ENCODE assay signal across 12 cellular contexts in the genomic region with DNA sequence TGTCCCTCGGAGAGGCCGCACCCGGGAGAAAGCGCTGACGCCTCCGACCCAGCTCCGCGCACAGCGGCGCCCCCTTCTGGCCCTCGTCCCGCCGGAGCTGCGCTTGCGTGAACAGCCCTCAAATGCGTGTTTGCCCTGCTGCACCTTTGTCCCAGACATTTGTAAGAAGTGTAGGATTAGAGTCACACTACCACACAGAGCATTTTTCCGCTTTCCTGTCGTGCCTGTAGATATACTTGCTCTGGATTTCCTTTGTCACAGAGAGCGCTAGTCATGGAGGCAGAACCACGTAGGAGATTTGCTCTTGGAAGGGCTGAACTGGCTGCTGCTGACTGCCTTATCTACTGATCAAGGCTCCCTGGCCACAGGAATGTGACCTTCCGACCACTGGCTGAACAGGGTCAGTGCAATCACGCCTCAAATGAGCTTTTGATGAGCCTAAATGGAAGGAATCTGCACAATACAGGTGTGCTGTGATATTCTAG.
DNase-seq lines count a peak whose midpoint lies in the region; ATAC-seq, FAIRE-seq and TF ChIP-seq lines count a peak whose summit lies in the region.
"Had no signal": no experiment of that assay in that cellular context is flagged by ENCODE, and none has a peak within 500 bp of the region (broad histone marks: within the 10 kb centered on the region; RNA-seq: fewer than 3 reads in every experiment).

No MANE protein-coding gene starts in this region.

- TF ChIP-seq CTCF in A549 (IDR thresholded peaks at IDR 0.05) (peak; percentile 31), GM20000 (IDR thresholded peaks at IDR 0.05; ENCODE audit: extremely low read depth, missing control alignments) (peak; percentile 9)

- CTCF ChIA-PET in A549 (lab: Yijun Ruan, JAX), result interaction anchor here (0.6 to 3.2 kb wide), 15 partner anchors 9 to 917 kb away, joined by 3 to 10 read pairs (median 3); no protein-coding TSS in a partner anchor

- H3K36me3 ChIP-seq in SK-N-MC (ENCODE audit: insufficient read depth, low read length), result no peaks in the 10 kb centered on the region
- H3K36me3 ChIP-seq: tibial nerve had no signal

- H3K4me1 ChIP-seq in A549, result no peaks in the 10 kb centered on the region

- H3K27ac ChIP-seq in A549 (no peak overlapping the region), SK-N-MC (no peak overlapping the region)
- H3K27ac ChIP-seq: tibial nerve had no signal

- DNase-seq in A549 (ENCODE audit: low read depth in 1 of 2, low spot score in 1 of 2) (peak; percentile 10 to 36), GM20000 (ENCODE audit: low spot score) (no peak), SK-N-MC (ENCODE audit: low read depth, low spot score) (no peak), iPS-NIHi11 (ENCODE audit: low spot score) (peak; percentile 79), EL (no peak)
- DNase-seq: activated CD4-positive, alpha-beta T cell treated with anti-CD3 and anti-CD28 coated beads, Interleukin-2, amount 50 U/mL, for 4 hours; IMR-90; stimulated activated CD4-positive, alpha-beta T cell treated with anti-CD3 and anti-CD28 coated beads, Interleukin-1b, Interleukin-23, amount 100 ng/mL, for 48 hours had no signal

- peak overlapping the region; percentile 45 for H3K4me2 ChIP-seq in A549

- H3K4me3 ChIP-seq in A549, result no peak overlapping the region
- H3K4me3 ChIP-seq in SK-N-MC, result peak overlapping the region; percentile 20
- H3K4me3 ChIP-seq: tibial nerve had no signal

- ATAC-seq in A549, result peak; percentile 70 to 88; a peak in 5 of 6 replicates
- ATAC-seq in GM18858 (IDR thresholded peaks at IDR 0.05; ENCODE audit: unreplicated experiment), result no peak
- no peak for ATAC-seq in HG03108 (IDR thresholded peaks at IDR 0.05; ENCODE audit: unreplicated experiment)
- no peak for ATAC-seq in HG03457 (IDR thresholded peaks at IDR 0.05; ENCODE audit: unreplicated experiment)

- H3K9ac ChIP-seq in SK-N-MC (ENCODE audit: insufficient read length), result no peak overlapping the region

- no peak for TF ChIP-seq POLR2A in A549 (IDR thresholded peaks at IDR 0.05; ENCODE audit: low read length)

- no peak for TF ChIP-seq EP300 in A549 (IDR thresholded peaks at IDR 0.05)

- 0 out of 5 replicates have a peak, but pooled peaks of 1 of the 2 experiments have one; percentile 12 for TF ChIP-seq RAD21 in A549 (conservative IDR thresholded peaks at IDR 0.05 in 1 of 2, IDR thresholded peaks at IDR 0.05 in 1 of 2)

- POLR2A ChIA-PET in A549 (lab: Yijun Ruan, JAX), result no interaction called here

- FAIRE-seq in A549 (lab: Jason Lieb, UNC), result no peak

- H3K9me3 ChIP-seq in A549 (no peaks in the 10 kb centered on the region), SK-N-MC (ENCODE audit: low read depth, low read length) (no peaks in the 10 kb centered on the region)
- H3K9me3 ChIP-seq: tibial nerve had no signal

- WGBS in A549 (ENCODE audit: missing lambda C conversion rate), result 0% methylated on average over 22 of the region's 22 CpGs

TF ChIP-seq in A549, 52 proteins besides CTCF, POLR2A, EP300 and RAD21:
- TF ChIP-seq HOXB5 (CRISPR knock-in tag; IDR thresholded peaks at IDR 0.05), result no peak
- no peak for TF ChIP-seq CEBPB (IDR thresholded peaks at IDR 0.05)
- TF ChIP-seq, protein P1, sequence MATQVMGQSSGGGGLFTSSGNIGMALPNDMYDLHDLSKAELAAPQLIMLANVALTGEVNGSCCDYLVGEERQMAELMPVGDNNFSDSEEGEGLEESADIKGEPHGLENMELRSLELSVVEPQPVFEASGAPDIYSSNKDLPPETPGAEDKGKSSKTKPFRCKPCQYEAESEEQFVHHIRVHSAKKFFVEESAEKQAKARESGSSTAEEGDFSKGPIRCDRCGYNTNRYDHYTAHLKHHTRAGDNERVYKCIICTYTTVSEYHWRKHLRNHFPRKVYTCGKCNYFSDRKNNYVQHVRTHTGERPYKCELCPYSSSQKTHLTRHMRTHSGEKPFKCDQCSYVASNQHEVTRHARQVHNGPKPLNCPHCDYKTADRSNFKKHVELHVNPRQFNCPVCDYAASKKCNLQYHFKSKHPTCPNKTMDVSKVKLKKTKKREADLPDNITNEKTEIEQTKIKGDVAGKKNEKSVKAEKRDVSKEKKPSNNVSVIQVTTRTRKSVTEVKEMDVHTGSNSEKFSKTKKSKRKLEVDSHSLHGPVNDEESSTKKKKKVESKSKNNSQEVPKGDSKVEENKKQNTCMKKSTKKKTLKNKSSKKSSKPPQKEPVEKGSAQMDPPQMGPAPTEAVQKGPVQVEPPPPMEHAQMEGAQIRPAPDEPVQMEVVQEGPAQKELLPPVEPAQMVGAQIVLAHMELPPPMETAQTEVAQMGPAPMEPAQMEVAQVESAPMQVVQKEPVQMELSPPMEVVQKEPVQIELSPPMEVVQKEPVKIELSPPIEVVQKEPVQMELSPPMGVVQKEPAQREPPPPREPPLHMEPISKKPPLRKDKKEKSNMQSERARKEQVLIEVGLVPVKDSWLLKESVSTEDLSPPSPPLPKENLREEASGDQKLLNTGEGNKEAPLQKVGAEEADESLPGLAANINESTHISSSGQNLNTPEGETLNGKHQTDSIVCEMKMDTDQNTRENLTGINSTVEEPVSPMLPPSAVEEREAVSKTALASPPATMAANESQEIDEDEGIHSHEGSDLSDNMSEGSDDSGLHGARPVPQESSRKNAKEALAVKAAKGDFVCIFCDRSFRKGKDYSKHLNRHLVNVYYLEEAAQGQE (IDR thresholded peaks at IDR 0.05), result no peak
- TF ChIP-seq HDAC2 (IDR thresholded peaks at IDR 0.05), result no peak
- no peak for TF ChIP-seq EHMT2 (IDR thresholded peaks at IDR 0.05; ENCODE audit: low read depth)
- TF ChIP-seq, protein P2, sequence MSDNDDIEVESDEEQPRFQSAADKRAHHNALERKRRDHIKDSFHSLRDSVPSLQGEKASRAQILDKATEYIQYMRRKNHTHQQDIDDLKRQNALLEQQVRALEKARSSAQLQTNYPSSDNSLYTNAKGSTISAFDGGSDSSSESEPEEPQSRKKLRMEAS (IDR thresholded peaks at IDR 0.05), result no peak
- no peak for TF ChIP-seq EHF (CRISPR knock-in tag; IDR thresholded peaks at IDR 0.05)
- no peak for TF ChIP-seq ZSCAN20 (CRISPR knock-in tag; IDR thresholded peaks at IDR 0.05)
TF ChIP-seq in A549: peak in this region for 0.

Comparison
In these comparisons a context has a peak if more than half of its experiments do, and no peak if none do; other contexts are left out.
1. ATAC-seq: peak in A549 (2 of 2); none in GM18858 (single experiment), HG03108 (single experiment) and HG03457 (single experiment).
2. DNase-seq: peak in A549 (2 of 2) and iPS-NIHi11 (single experiment); none in GM20000 (single experiment), SK-N-MC (single experiment) and EL (single experiment).